3 cellular contexts compared by ENCODE assay signal in the genomic region with DNA sequence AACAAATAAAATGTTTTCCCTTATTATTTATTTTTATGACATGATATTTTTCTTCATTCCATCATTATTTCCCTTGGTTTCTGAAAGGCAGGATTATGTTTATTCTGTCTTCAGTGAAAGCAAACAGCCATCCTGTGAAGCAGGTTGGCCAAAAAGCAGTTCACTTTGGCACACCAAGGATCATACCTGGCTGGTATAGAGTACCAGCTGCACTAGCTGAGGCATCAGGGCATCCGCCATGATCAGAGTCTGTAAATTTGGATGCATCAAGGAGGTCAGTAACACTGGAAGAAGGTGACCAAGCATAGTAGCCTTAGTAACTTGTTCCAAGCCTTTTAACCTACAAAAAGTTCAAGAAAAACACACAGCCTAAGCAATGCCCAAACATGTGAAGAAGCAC.
"Had no signal": no experiment of that assay in that cellular context is flagged by ENCODE, and none has a peak within 500 bp of the region (broad histone marks: within the 10 kb centered on the region; RNA-seq: fewer than 3 reads in every experiment).

No MANE protein-coding gene starts in this region.

- ATAC-seq: GM12878 had no signal

- DNase-seq: GDM1, GF-D8 had no signal
